In the genomic region with DNA sequence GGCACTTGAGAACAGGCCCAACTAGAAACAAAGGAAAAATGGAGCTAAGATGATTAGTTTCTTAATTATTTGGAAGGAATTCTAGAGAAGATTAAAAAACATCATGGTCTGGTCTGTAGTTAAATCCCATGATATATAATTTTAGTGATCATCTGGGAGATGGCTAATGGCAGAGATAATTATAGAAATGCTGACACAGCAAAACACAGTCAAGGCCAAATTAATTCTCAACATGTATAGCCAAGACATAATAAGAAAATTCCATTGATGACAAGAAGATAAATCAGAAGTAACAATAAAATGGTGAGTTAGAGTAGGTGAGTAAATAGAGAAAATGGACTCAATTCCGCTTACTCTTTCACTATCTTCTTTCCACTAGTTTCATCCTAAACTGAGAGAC, we compare ENCODE assay signal across 17 cellular contexts. TPM values are rescaled to one million over a fixed set of nuclear protein-coding genes. Genes with fewer than 3 reads are reported as not detected.
DNase-seq lines count a peak whose midpoint lies in the region; ATAC-seq, FAIRE-seq and TF ChIP-seq lines count a peak whose summit lies in the region.
"Had no signal": no experiment of that assay in that cellular context is flagged by ENCODE, and none has a peak within 500 bp of the region (broad histone marks: within the 10 kb centered on the region; RNA-seq: fewer than 3 reads in every experiment).

No MANE protein-coding gene starts in this region.

- no peaks in the 10 kb centered on the region for H3K9me2 ChIP-seq in Karpas-422 (replicated peaks; ENCODE audit: insufficient read depth, low read length)

- H3K4me2 ChIP-seq in HepG2 (ENCODE audit: low read depth, low read length), result no peak overlapping the region
- H3K4me2 ChIP-seq in Karpas-422 (ENCODE audit: low read depth, low read length, poor library complexity, severe bottlenecking), result no peak overlapping the region

- POLR2A ChIA-PET in HepG2 (lab: Yijun Ruan, JAX), result no interaction called here

- no peak overlapping the region for H2AFZ ChIP-seq in HepG2 (ENCODE audit: low read length)
- no peak overlapping the region for H2AFZ ChIP-seq in Karpas-422 (ENCODE audit: low read length)

- H3K27ac ChIP-seq in HepG2 (ENCODE audit: extremely low read length, insufficient read depth, low read length) (no peak overlapping the region), right lobe of liver (no peak overlapping the region), Karpas-422 (ENCODE audit: low read length) (peak overlapping the region; percentile 34; the same call in 1 of the 2 replicates)

- intact Hi-C loops in HepG2 (cut with micrococcal nuclease; ENCODE audit: unreplicated experiment) (no loop called here), right lobe of liver (cut with DNase I) (no loop called here)

- DNase-seq in HepG2 (ENCODE audit: low spot score) (no peak), right lobe of liver (no peak), Karpas-422 (no peak), left kidney (ENCODE audit: low read depth, low spot score) (peak; percentile 37), SHP77 (lab: John Stamatoyannopoulos, UW) (no peak), anterior cingulate cortex (lab: John Stamatoyannopoulos, UW) (no peak), GM03348 (ENCODE audit: low spot score) (no peak)
- DNase-seq: 8988T; ACHN; CD4-positive, CD25-positive, alpha-beta regulatory T cell; DMS 273 treated with DMSO at 0.1 percent for 48 hours; GOT3; HCEC 1CT; HFFc6 had no signal

- H3K9me3 ChIP-seq in HepG2 (ENCODE audit: low read length) (no peaks in the 10 kb centered on the region), right lobe of liver (no peaks in the 10 kb centered on the region), Karpas-422 (ENCODE audit: low read length) (no peaks in the 10 kb centered on the region)

- TF ChIP-seq POLR2A in HepG2 (IDR thresholded peaks at IDR 0.05; ENCODE audit: insufficient read depth in 1 of 2, low read depth in 2 of 2, low read length in 2 of 2) (no peak), right lobe of liver (IDR thresholded peaks at IDR 0.05) (no peak)

- no peak for FAIRE-seq in HepG2 (lab: Jason Lieb, UNC)
- FAIRE-seq: G401.6, GM12892 had no signal

- H3K79me2 ChIP-seq in HepG2 (ENCODE audit: insufficient read depth, low read length) (no peaks in the 10 kb centered on the region), Karpas-422 (ENCODE audit: low read length) (0 out of 2 replicates have a peak, but pooled peaks cover under 1% of the 10 kb centered on the region)

- H3K36me3 ChIP-seq in HepG2 (replicated peaks in 1 of 2; ENCODE audit: control insufficient read depth in 1 of 2, insufficient read depth in 2 of 2, low read length in 2 of 2) (no peaks in the 10 kb centered on the region), right lobe of liver (no peaks in the 10 kb centered on the region), Karpas-422 (ENCODE audit: insufficient read depth, low read length) (no peaks in the 10 kb centered on the region)
- H3K36me3 ChIP-seq: BLaER1 treated with 17β-estradiol and CSF1 and Interleukin-3, amounts not matched to agents 10 nM and 100 nM had no signal

- no peak for TF ChIP-seq EP300 in HepG2 (IDR thresholded peaks at IDR 0.05; ENCODE audit: low read depth in 2 of 2, low read length in 2 of 2)
- TF ChIP-seq EP300 in HepG2 (CRISPR knock-in tag; IDR thresholded peaks at IDR 0.05; ENCODE audit: borderline replicate concordance), result no peak

- ATAC-seq in HepG2 (no peak), right lobe of liver (no peak)

- no peak for TF ChIP-seq CTCF in HepG2 (CRISPR knock-in tag; IDR thresholded peaks at IDR 0.05)
- no peak for TF ChIP-seq CTCF in right lobe of liver (IDR thresholded peaks at IDR 0.05)

- BruUV-seq in HepG2 (replicated peaks; lab: Mats Ljungman, UMichigan), result no TSS peak

- CTCF ChIA-PET in HepG2 (lab: Yijun Ruan, JAX; ENCODE audit: low intra/inter-chr PET ratio, low total read pairs), result no interaction called here

- H3K27me3 ChIP-seq in HepG2 (ENCODE audit: control insufficient read depth in 1 of 2, insufficient read depth in 2 of 2, low read length in 2 of 2) (no peaks in the 10 kb centered on the region), right lobe of liver (no peaks in the 10 kb centered on the region), Karpas-422 (ENCODE audit: low read length) (no peaks in the 10 kb centered on the region)

- H3K4me1 ChIP-seq in HepG2 (ENCODE audit: insufficient read depth, low read length) (no peaks in the 10 kb centered on the region), right lobe of liver (no peaks in the 10 kb centered on the region), Karpas-422 (ENCODE audit: low read length) (peaks cover 89% of the 10 kb centered on the region)

- 5% methylated on average over 1 of the region's 1 CpG for WGBS in HepG2 (ENCODE audit: low lambda C conversion rate)
- WGBS in right lobe of liver (ENCODE audit: insufficient coverage, low coverage, low lambda C conversion rate, missing lambda C conversion rate), result 79% methylated on average over 1 of the region's 1 CpG

- in situ Hi-C loops in HepG2 (cut with HindIII; ENCODE audit: extremely low pct_ligation_motif_present, low pct_unique_long_range_greater_than_20kb), result no loop called here

- H3K9ac ChIP-seq in HepG2 (ENCODE audit: insufficient read depth, low read depth, low read length) (no peak overlapping the region), Karpas-422 (ENCODE audit: low read length) (no peak overlapping the region)
- H3K9ac ChIP-seq: BLaER1 treated with 17β-estradiol and CSF1 and Interleukin-3, amounts not matched to agents 10 nM and 100 nM had no signal

- TF ChIP-seq RAD21 in HepG2 (CRISPR knock-in tag; IDR thresholded peaks at IDR 0.05), result no peak

- H4K20me1 ChIP-seq in HepG2 (ENCODE audit: insufficient read depth, low read length) (no peaks in the 10 kb centered on the region), Karpas-422 (ENCODE audit: insufficient read depth, low read depth, low read length) (no peaks in the 10 kb centered on the region)
- H4K20me1 ChIP-seq: BLaER1 treated with 17β-estradiol and CSF1 and Interleukin-3, amounts not matched to agents 10 nM and 100 nM had no signal

- H3K4me3 ChIP-seq in HepG2 (replicated peaks in 1 of 3; ENCODE audit: insufficient read depth in 1 of 3, low read depth in 2 of 3, low read length in 3 of 3), result no peak overlapping the region
- H3K4me3 ChIP-seq in right lobe of liver, result no peak overlapping the region
- H3K4me3 ChIP-seq in Karpas-422 (ENCODE audit: low read length), result no peak overlapping the region
- H3K4me3 ChIP-seq: BLaER1 treated with 17β-estradiol and CSF1 and Interleukin-3, amounts not matched to agents 10 nM and 100 nM had no signal

TF ChIP-seq in HepG2, 621 proteins besides CTCF, POLR2A, EP300 and RAD21 (continues in another document):
- TF ChIP-seq AKAP8 (CRISPR knock-in tag; IDR thresholded peaks at IDR 0.05), result no peak
- TF ChIP-seq ZFX (CRISPR knock-in tag; IDR thresholded peaks at IDR 0.05; ENCODE audit: low read depth), result no peak
- TF ChIP-seq CENPBD1 (CRISPR knock-in tag; IDR thresholded peaks at IDR 0.05; ENCODE audit: borderline replicate concordance, low read depth), result no peak
- TF ChIP-seq MAFF (IDR thresholded peaks at IDR 0.05; ENCODE audit: low read depth, low read length), result peak; percentile 100
- TF ChIP-seq KLF15 (CRISPR knock-in tag; IDR thresholded peaks at IDR 0.05; ENCODE audit: borderline replicate concordance), result no peak
- no peak for TF ChIP-seq ZNF589 (CRISPR knock-in tag; conservative IDR thresholded peaks at IDR 0.05)

RNA-seq across cellular contexts. Expression of gene ITGA4, which starts 59.2 kb away (rescaled TPM):
- total RNA-seq in HepG2 (2016; rRNA removed; fragmentation: Illumina TruSeq; extraction: Trizol) (not detected in 2 replicates), right lobe of liver (1 to 10 TPM; 1.2 to 7.4 (median 3.6) TPM)
- total RNA-seq in HepG2 (2016; cell fraction: cytosol; rRNA removed; fragmentation: Illumina TruSeq; extraction: Trizol; ENCODE audit: low read depth), result not detected in 2 replicates
- total RNA-seq in HepG2 (2016; cell fraction: insoluble cytoplasmic fraction; rRNA removed; fragmentation: Illumina TruSeq; extraction: Trizol), result not detected in 2 replicates
- total RNA-seq in HepG2 (2016; cell fraction: membrane; rRNA removed; fragmentation: Illumina TruSeq; extraction: Trizol), result not detected in 2 replicates
- total RNA-seq in HepG2 (2016; cell fraction: nucleus; rRNA removed; fragmentation: Illumina TruSeq; extraction: Trizol), result not detected in 2 replicates
- polyA plus RNA-seq in HepG2 (2011; rRNA removed), result not detected in 2 replicates
- not detected in 2 replicates for polyA plus RNA-seq in HepG2 (2011; cell fraction: cytosol; rRNA removed)
- polyA plus RNA-seq in HepG2 (2011; cell fraction: nucleus; rRNA removed), result not detected in 2 replicates
- polyA plus RNA-seq in HepG2 (2012), result not detected in 2 replicates
- not detected in 2 replicates for polyA plus RNA-seq in HepG2 (2016; cell fraction: cytosol; fragmentation: Illumina TruSeq; extraction: Trizol; ENCODE audit: low read depth)
- not detected in 2 replicates for polyA plus RNA-seq in HepG2 (2016; cell fraction: insoluble cytoplasmic fraction; fragmentation: Illumina TruSeq; extraction: Trizol; ENCODE audit: low read depth)
- polyA plus RNA-seq in HepG2 (2016; cell fraction: membrane; fragmentation: Illumina TruSeq; extraction: Trizol; ENCODE audit: low read depth), result not detected in 2 replicates
- not detected in 2 replicates for polyA plus RNA-seq in HepG2 (2016; cell fraction: nucleus; fragmentation: Illumina TruSeq; extraction: Trizol; ENCODE audit: insufficient read depth, low read depth)
- polyA minus RNA-seq in HepG2 (2011; rRNA and poly(A)+ RNA removed; ENCODE audit: low replicate concordance), result not detected in 2 replicates
- not detected in 2 replicates for polyA minus RNA-seq in HepG2 (2011; cell fraction: cytosol; rRNA and poly(A)+ RNA removed)
- polyA minus RNA-seq in HepG2 (2011; cell fraction: nucleus; rRNA and poly(A)+ RNA removed), result not detected in 2 replicates
- total RNA-seq in Karpas-422 (2014; rRNA removed; shearing (Covaris generic); ENCODE audit: low replicate concordance), result 176 and 244 TPM in 2 replicates

Comparison
In these comparisons a context has a peak if more than half of its experiments do, and no peak if none do; other contexts are left out.
1. RNA of gene ITGA4, which starts 59.2 kb away (total RNA-seq): 176 to 244 TPM in Karpas-422; 1.2 to 7.4 TPM in right lobe of liver and not detected in HepG2; every median in the first group is over 10 times any median in the second.